28 cellular contexts compared by ENCODE assay signal in the genomic region with DNA sequence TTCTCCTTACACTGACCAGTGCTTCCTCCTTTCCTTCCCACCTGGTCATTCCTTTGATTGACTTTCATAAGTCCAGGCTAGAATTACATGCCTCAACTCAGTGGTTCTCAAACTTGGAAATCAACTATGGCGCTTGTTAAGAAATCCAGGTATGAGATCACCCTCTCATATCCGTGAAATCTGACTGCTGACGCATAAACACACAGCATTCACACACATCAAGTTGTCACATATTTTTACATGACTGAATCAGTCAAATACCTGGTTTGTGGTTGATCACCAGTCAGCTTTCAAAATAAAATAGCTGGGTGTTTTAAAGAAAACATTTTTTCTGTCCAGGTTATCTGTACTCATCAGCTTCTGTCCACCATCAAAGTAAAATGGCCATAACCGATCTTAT.
"Had no signal": no experiment of that assay in that cellular context is flagged by ENCODE, and none has a peak within 500 bp of the region (broad histone marks: within the 10 kb centered on the region; RNA-seq: fewer than 3 reads in every experiment).

No MANE protein-coding gene starts in this region.

- H3K4me1 ChIP-seq: SJSA1 had no signal

- H3K4me2 ChIP-seq: SK-N-SH had no signal

- H3K27me3 ChIP-seq: cardiac muscle cell, SJSA1 had no signal

- H3K36me3 ChIP-seq: cardiac muscle cell, SJSA1 had no signal

- H3K4me3 ChIP-seq: cardiac muscle cell, SJSA1 had no signal

- H3K9ac ChIP-seq: SK-N-SH had no signal

- H3K27ac ChIP-seq: cardiac muscle cell, SJSA1 had no signal

- FAIRE-seq: TTC549 had no signal

- DNase-seq: activated CD4-positive, alpha-beta T cell treated with anti-CD3 and anti-CD28 coated beads, Interleukin-2, amount 10 ng/mL, durations not matched to agents 24 days and 14 days; activated CD4-positive, alpha-beta T cell treated with anti-CD3 and anti-CD28 coated beads, Interleukin-2, amount 50 U/mL, for 4 hours; activated CD8-positive, alpha-beta T cell treated with anti-CD3 and anti-CD28 coated beads for 36 hours; activated effector memory CD4-positive, alpha-beta T cell treated with anti-CD3 and anti-CD28 coated beads, Interleukin-2, amount 50 U/mL, for 16 hours; activated naive CD4-positive, alpha-beta T cell; activated naive CD4-positive, alpha-beta T cell treated with anti-CD3 and anti-CD28 coated beads, Interleukin-2, amount 50 U/mL, for 16 hours; activated naive CD8-positive, alpha-beta T cell treated with anti-CD3 and anti-CD28 coated beads for 36 hours; activated T-cell treated with anti-CD3 and anti-CD28 coated beads, Interleukin-2, amount 50 U/mL, for 1 hour; activated T-cell treated with anti-CD3 and anti-CD28 coated beads, Interleukin-2, amount 50 U/mL, for 72 hours; amniotic stem cell; aorta; Kasumi-1; KG1; NCI-H1092 treated with DMSO at 0.1 percent for 48 hours; NCI-H1417; NCI-H146; NCI-H187; NCI-H2081; NCI-H2171 treated with DMSO at 0.1 percent for 48 hours; NCI-H2227 treated with DMSO at 0.1 percent for 48 hours; NCI-H446; NCI-H510A treated with DMSO at 0.1 percent for 48 hours; RPMI8226; SHP77 treated with DMSO at 0.1 percent for 48 hours; SK-N-SH had no signal

- H3K9me3 ChIP-seq: SJSA1, SK-N-SH had no signal
